11 cellular contexts compared by ENCODE assay signal in genomic region chr6:28814032-28814976, GRCh38.
DNase-seq lines count a peak whose midpoint lies in the region; ATAC-seq and TF ChIP-seq lines count a peak whose summit lies in the region.
"Had no signal": no experiment of that assay in that cellular context is flagged by ENCODE, and none has a peak within 500 bp of the region (broad histone marks: within the 10 kb centered on the region; RNA-seq: fewer than 3 reads in every experiment).

No MANE protein-coding gene starts in this region.

- dilution Hi-C loops in mammary epithelial cell (cut with HindIII; ENCODE audit: low sequenced_read_pairs) = no loop called here

- no peaks in the 10 kb centered on the region for H4K20me1 ChIP-seq in mammary epithelial cell (ENCODE audit: insufficient read depth, low read length)

- H3K9me3 ChIP-seq in mammary epithelial cell (replicated peaks; ENCODE audit: insufficient read depth, low read length) (no peaks in the 10 kb centered on the region), breast epithelium (no peaks in the 10 kb centered on the region), iPS-18c (ENCODE audit: control insufficient read depth, insufficient read depth, low read length) (no peaks in the 10 kb centered on the region)

- H3K36me3 Mint-ChIP-seq in activated naive CD8-positive, alpha-beta T cell treated with anti-CD3 and anti-CD28 coated beads, Interleukin-2, amount 50 U/mL, for 24 hours (ENCODE audit: low read depth) = peaks cover 21% of the 10 kb centered on the region

- H3K4me2 ChIP-seq in mammary epithelial cell (ENCODE audit: insufficient read depth, low read depth, low read length) = peak overlapping the region; percentile 86

- H3K4me1 Mint-ChIP-seq in activated naive CD8-positive, alpha-beta T cell treated with anti-CD3 and anti-CD28 coated beads, Interleukin-2, amount 50 U/mL, for 24 hours = peaks cover 33% of the 10 kb centered on the region
- H3K4me1 Mint-ChIP-seq in stimulated activated naive CD8-positive, alpha-beta T cell treated with anti-CD3 and anti-CD28 coated beads, Interleukin-15, amount 100 ng/mL, for 72 hours = peaks cover 43% of the 10 kb centered on the region

- H2AFZ ChIP-seq in mammary epithelial cell (ENCODE audit: low read depth, low read length) = peak overlapping the region; percentile 93

- peaks cover 91% of the 10 kb centered on the region for H3K27me3 Mint-ChIP-seq in activated naive CD8-positive, alpha-beta T cell treated with anti-CD3 and anti-CD28 coated beads, Interleukin-2, amount 50 U/mL, for 24 hours
- H3K27me3 Mint-ChIP-seq in stimulated activated naive CD8-positive, alpha-beta T cell treated with anti-CD3 and anti-CD28 coated beads, Interleukin-15, amount 100 ng/mL, for 72 hours = peaks cover 96% of the 10 kb centered on the region

- no peaks in the 10 kb centered on the region for H3K27me3 ChIP-seq in mammary epithelial cell (ENCODE audit: insufficient read depth, low read length)
- peaks cover 7 to 98% of the 10 kb centered on the region in 2 donors for H3K27me3 ChIP-seq in breast epithelium

- no peak for DNase-seq in mammary epithelial cell
- no peak for DNase-seq in breast epithelium (ENCODE audit: low spot score in 2 of 2)
- DNase-seq in activated naive CD8-positive, alpha-beta T cell treated with anti-CD3 and anti-CD28 coated beads, Interleukin-2, amount 50 U/mL, for 24 hours = no peak
- no peak for DNase-seq in stimulated activated naive CD8-positive, alpha-beta T cell treated with anti-CD3 and anti-CD28 coated beads, Interleukin-15, amount 100 ng/mL, for 72 hours
- no peak for DNase-seq in NCI-H345 (lab: John Stamatoyannopoulos, UW)
- no peak for DNase-seq in GDM1 (lab: John Stamatoyannopoulos, UW)
- DNase-seq: activated CD4-positive, alpha-beta T cell treated with anti-CD3 and anti-CD28 coated beads for 4 hours; CD4-positive, alpha-beta memory T cell; RPMI8226 had no signal

- peaks cover 8% of the 10 kb centered on the region for H3K4me1 ChIP-seq in mammary epithelial cell (ENCODE audit: insufficient read depth, low read length)
- H3K4me1 ChIP-seq in breast epithelium = no peaks in the 10 kb centered on the region

- TF ChIP-seq POLR2A in breast epithelium (IDR thresholded peaks at IDR 0.05) = no peak

- H3K4me3 Mint-ChIP-seq in activated naive CD8-positive, alpha-beta T cell treated with anti-CD3 and anti-CD28 coated beads, Interleukin-2, amount 50 U/mL, for 24 hours = peak overlapping the region; percentile 59
- H3K4me3 Mint-ChIP-seq in stimulated activated naive CD8-positive, alpha-beta T cell treated with anti-CD3 and anti-CD28 coated beads, Interleukin-15, amount 100 ng/mL, for 72 hours = peak overlapping the region; percentile 71 to 79

- no peaks in the 10 kb centered on the region for H3K36me3 ChIP-seq in mammary epithelial cell (ENCODE audit: insufficient read depth, low read length)
- no peaks in the 10 kb centered on the region for H3K36me3 ChIP-seq in breast epithelium

- H3K27ac ChIP-seq in mammary epithelial cell (ENCODE audit: insufficient read depth, low read depth, low read length) = no peak overlapping the region
- no peak overlapping the region for H3K27ac ChIP-seq in breast epithelium

- TF ChIP-seq CTCF in mammary epithelial cell (conservative IDR thresholded peaks at IDR 0.05 in 1 of 2, IDR thresholded peaks at IDR 0.05 in 1 of 2; ENCODE audit: extremely low read depth in 1 of 2, insufficient read depth in 1 of 2, low read depth in 1 of 2, low read length in 2 of 2) = no peak
- TF ChIP-seq CTCF in breast epithelium (IDR thresholded peaks at IDR 0.05) = no peak

- CTCF ChIA-PET in mammary epithelial cell (lab: Charles Lee; ENCODE audit: low non-redundant PET) = no interaction called here

- H3K27ac Mint-ChIP-seq in activated naive CD8-positive, alpha-beta T cell treated with anti-CD3 and anti-CD28 coated beads, Interleukin-2, amount 50 U/mL, for 24 hours = no peak overlapping the region
- no peak overlapping the region for H3K27ac Mint-ChIP-seq in stimulated activated naive CD8-positive, alpha-beta T cell treated with anti-CD3 and anti-CD28 coated beads, Interleukin-15, amount 100 ng/mL, for 72 hours

- no peak overlapping the region for H3K9ac ChIP-seq in mammary epithelial cell (ENCODE audit: insufficient read depth, low read length)

- 13% methylated on average over 38 of the region's 49 CpGs for WGBS in mammary epithelial cell (ENCODE audit: low coverage, missing lambda C conversion rate)

- no peak for ATAC-seq in activated naive CD8-positive, alpha-beta T cell treated with anti-CD3 and anti-CD28 coated beads, Interleukin-2, amount 50 U/mL, for 24 hours
- no peak for ATAC-seq in stimulated activated naive CD8-positive, alpha-beta T cell treated with anti-CD3 and anti-CD28 coated beads, Interleukin-15, amount 100 ng/mL, for 72 hours
- no peak for ATAC-seq in GM21723 (IDR thresholded peaks at IDR 0.05; ENCODE audit: unreplicated experiment)

- in situ Hi-C loops in mammary epithelial cell (cut with MboI; ENCODE audit: low sequenced_read_pairs in 2 of 2) = no loop called here

- no TSS peak for BruUV-seq in mammary epithelial cell (replicated peaks; lab: Mats Ljungman, UMichigan)

- intact Hi-C loops in mammary epithelial cell (cut with micrococcal nuclease) (loop anchor here (10.0 kb wide), 1 partner anchor 340 kb away; no protein-coding TSS in a partner anchor), breast epithelium (cut with DNase I; ENCODE audit: low total_unique reads) (no loop called here)

- H3K4me3 ChIP-seq in mammary epithelial cell (replicated peaks in 1 of 3; ENCODE audit: insufficient read depth in 1 of 3, low read depth in 2 of 3, low read length in 3 of 3) (peak overlapping the region; percentile 33 to 51 (median 36)), breast epithelium (no peak overlapping the region), iPS-18c (ENCODE audit: insufficient read depth, low read depth, low read length) (peak overlapping the region; percentile 42)

- no peaks in the 10 kb centered on the region for H3K79me2 ChIP-seq in mammary epithelial cell (ENCODE audit: insufficient read depth, low read length)

- peaks cover 45% of the 10 kb centered on the region for H3K9me3 Mint-ChIP-seq in activated naive CD8-positive, alpha-beta T cell treated with anti-CD3 and anti-CD28 coated beads, Interleukin-2, amount 50 U/mL, for 24 hours
- H3K9me3 Mint-ChIP-seq in stimulated activated naive CD8-positive, alpha-beta T cell treated with anti-CD3 and anti-CD28 coated beads, Interleukin-15, amount 100 ng/mL, for 72 hours = peaks cover 0 to 10% of the 10 kb centered on the region in 2 donors

Comparison
In these comparisons a context has a peak if more than half of its experiments do, and no peak if none do; other contexts are left out.
1. H3K4me3 ChIP-seq: peak in mammary epithelial cell (3 of 3) and iPS-18c (single experiment); none in breast epithelium (0 of 3).